ENCODE assay signal across 8 cellular contexts in the genomic region with DNA sequence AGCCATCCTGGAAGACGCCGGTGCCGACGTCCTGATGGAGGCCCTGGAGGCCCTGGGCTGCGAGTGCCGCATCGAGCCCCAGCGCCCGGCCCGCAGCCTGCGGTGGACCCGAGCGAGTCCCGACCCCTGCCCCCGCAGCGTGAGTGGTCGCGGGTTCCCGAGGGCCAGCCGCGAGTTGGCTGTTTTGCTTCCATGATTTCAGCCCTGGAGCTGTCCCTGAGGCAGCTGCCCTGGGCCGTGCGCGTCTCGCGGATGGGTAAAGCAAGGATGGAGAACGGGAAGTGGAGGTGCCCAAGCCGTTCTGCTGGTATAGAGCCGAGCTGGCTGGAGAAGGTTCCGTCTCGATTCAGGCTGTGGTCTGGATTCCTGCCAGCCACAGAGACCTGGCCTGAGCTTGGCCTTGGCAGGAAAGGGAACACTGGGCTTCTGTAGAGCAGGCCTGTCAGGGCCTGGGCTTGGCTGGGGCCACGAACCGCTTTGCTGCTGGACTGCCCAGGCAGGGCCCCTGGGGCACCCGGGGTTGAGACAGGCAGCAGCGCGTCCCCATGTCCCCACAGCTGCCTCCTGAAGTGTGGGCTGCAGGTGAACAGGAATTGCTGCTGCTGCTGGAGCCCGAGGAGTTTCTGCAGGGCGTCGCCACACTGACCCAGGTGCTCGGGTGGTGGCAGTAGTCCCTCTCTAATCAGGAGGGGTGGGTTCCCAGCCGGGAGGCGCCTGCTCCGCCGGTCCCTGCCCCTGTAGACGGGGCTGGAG. TPM values are rescaled to one million over a fixed set of nuclear protein-coding genes. Genes with fewer than 3 reads are reported as not detected.
A peak's percentile ranks its signal among the peaks of the same experiment; 100 is the strongest.
DNase-seq lines count a peak whose midpoint lies in the region; ATAC-seq and TF ChIP-seq lines count a peak whose summit lies in the region.

No MANE protein-coding gene starts in this region.

- H3K4me3 ChIP-seq in Loucy (ENCODE audit: low read length, poor library complexity, severe bottlenecking) (peak overlapping the region; percentile 95), iPS DF 6.9 (ENCODE audit: low read length) (peak overlapping the region; percentile 71)

- H3K27ac ChIP-seq in iPS DF 6.9 (ENCODE audit: low read length), result no peak overlapping the region

- peaks cover 3% of the 10 kb centered on the region for H3K27me3 Mint-ChIP-seq in activated naive CD8-positive, alpha-beta T cell treated with anti-CD3 and anti-CD28 coated beads for 36 hours

- H3K4me1 ChIP-seq in Loucy (ENCODE audit: insufficient read depth, low read length, poor library complexity, severe bottlenecking) (no peaks in the 10 kb centered on the region), iPS DF 6.9 (ENCODE audit: control insufficient read depth, insufficient read depth, low read length) (peaks cover 2% of the 10 kb centered on the region)

- peak overlapping the region; percentile 86 for H3K9ac ChIP-seq in Loucy (ENCODE audit: low read depth, low read length, poor library complexity, severe bottlenecking)

- peak overlapping the region; percentile 64; the same call in 1 of the 2 replicates for H2AFZ ChIP-seq in Loucy (ENCODE audit: low read length)

- no CpG with 5 or more reads among the region's 45 CpGs for WGBS in iPS DF 6.9 (ENCODE audit: insufficient coverage, insufficient read length)

- H3F3A ChIP-seq in Loucy (ENCODE audit: low read depth), result no peaks in the 10 kb centered on the region

- DNase-seq in GM03348 (ENCODE audit: low spot score) (peak; percentile 52), iPS DF 6.9 (ENCODE audit: low read depth, low spot score) (no peak), NCI-H2029 treated with DMSO at 0.1 percent for 48 hours (lab: John Stamatoyannopoulos, UW) (no peak)
- no peak for DNase-seq in activated naive CD8-positive, alpha-beta T cell treated with anti-CD3 and anti-CD28 coated beads for 36 hours
- DNase-seq in stimulated activated CD8-positive, alpha-beta memory T cell treated with anti-CD3 and anti-CD28 coated beads, Interleukin-4, amount 100 ng/mL, for 48 hours, result peak; percentile 49

- no peak for ATAC-seq in HG03342 (IDR thresholded peaks at IDR 0.05; ENCODE audit: unreplicated experiment)
- no peak for ATAC-seq in HG02973 (IDR thresholded peaks at IDR 0.05; ENCODE audit: unreplicated experiment)

- H3K27me3 ChIP-seq in Loucy (ENCODE audit: insufficient read depth, low read length, poor library complexity, severe bottlenecking) (no peaks in the 10 kb centered on the region), iPS DF 6.9 (ENCODE audit: control insufficient read depth, insufficient read depth, low read length) (no peaks in the 10 kb centered on the region)

- H3K9me3 Mint-ChIP-seq in activated naive CD8-positive, alpha-beta T cell treated with anti-CD3 and anti-CD28 coated beads for 36 hours, result no peaks in the 10 kb centered on the region

- peaks cover 10% of the 10 kb centered on the region for H3K4me1 Mint-ChIP-seq in activated naive CD8-positive, alpha-beta T cell treated with anti-CD3 and anti-CD28 coated beads for 36 hours

- H3K9me3 ChIP-seq in Loucy (ENCODE audit: insufficient read depth, low read depth, low read length) (no peaks in the 10 kb centered on the region), iPS DF 6.9 (ENCODE audit: control insufficient read depth, insufficient read depth, low read length) (no peaks in the 10 kb centered on the region)

- H3K36me3 ChIP-seq in Loucy (ENCODE audit: insufficient read depth, low read length) (no peaks in the 10 kb centered on the region), iPS DF 6.9 (ENCODE audit: control insufficient read depth, insufficient read depth, low read length) (peaks cover 26% of the 10 kb centered on the region)

- no peaks in the 10 kb centered on the region for H3K9me2 ChIP-seq in Loucy (replicated peaks; ENCODE audit: low read depth, low read length)

- peaks cover 14% of the 10 kb centered on the region for H3K36me3 Mint-ChIP-seq in activated naive CD8-positive, alpha-beta T cell treated with anti-CD3 and anti-CD28 coated beads for 36 hours

- H3K4me3 Mint-ChIP-seq in activated naive CD8-positive, alpha-beta T cell treated with anti-CD3 and anti-CD28 coated beads for 36 hours, result peak overlapping the region; percentile 99

- no peak for TF ChIP-seq CTCF in Loucy (conservative IDR thresholded peaks at IDR 0.05; ENCODE audit: low read length)

- peaks cover 23% of the 10 kb centered on the region; the same call in 1 of the 2 replicates for H3K79me2 ChIP-seq in Loucy (ENCODE audit: insufficient read depth, low read length)

- peaks cover 10% of the 10 kb centered on the region for H4K20me1 ChIP-seq in Loucy (ENCODE audit: insufficient read depth, low read length, poor library complexity, severe bottlenecking)

- peak overlapping the region; percentile 83 for H3K4me2 ChIP-seq in Loucy (ENCODE audit: low read depth, low read length, poor library complexity, severe bottlenecking)

- peak overlapping the region; percentile 42 for H3K27ac Mint-ChIP-seq in activated naive CD8-positive, alpha-beta T cell treated with anti-CD3 and anti-CD28 coated beads for 36 hours

RNA-seq across cellular contexts. Expression of a gene that starts 0.9 kb away (rescaled TPM):
- total RNA-seq in activated naive CD8-positive, alpha-beta T cell treated with anti-CD3 and anti-CD28 coated beads for 36 hours, result 100 to 1,000 TPM; 187 to 190 TPM

RNA-seq across cellular contexts. Expression of a gene that starts 1.3 kb away (rescaled TPM):
- 10 to 100 TPM; 17.2 to 20.1 TPM for total RNA-seq in activated naive CD8-positive, alpha-beta T cell treated with anti-CD3 and anti-CD28 coated beads for 36 hours

RNA-seq across cellular contexts. Expression of a gene that starts 2.5 kb away (rescaled TPM):
- 10 to 100 TPM; 24.5 to 24.9 TPM for total RNA-seq in activated naive CD8-positive, alpha-beta T cell treated with anti-CD3 and anti-CD28 coated beads for 36 hours

RNA-seq across cellular contexts. Expression of a gene that starts 8.5 kb away (rescaled TPM):
- 10 to 100 TPM; 12.3 to 12.8 TPM for total RNA-seq in activated naive CD8-positive, alpha-beta T cell treated with anti-CD3 and anti-CD28 coated beads for 36 hours

RNA-seq across cellular contexts. Expression of a gene that starts 8.9 kb away (rescaled TPM):
- total RNA-seq in activated naive CD8-positive, alpha-beta T cell treated with anti-CD3 and anti-CD28 coated beads for 36 hours, result 10 to 100 TPM; 63.6 to 64.2 TPM

Comparison
In these comparisons a context has a peak if more than half of its experiments do, and no peak if none do; other contexts are left out.
1. DNase-seq: peak in GM03348 (single experiment) and stimulated activated CD8-positive, alpha-beta memory T cell treated with anti-CD3 and anti-CD28 coated beads, Interleukin-4, amount 100 ng/mL, for 48 hours (single experiment); none in activated naive CD8-positive, alpha-beta T cell treated with anti-CD3 and anti-CD28 coated beads for 36 hours (single experiment), iPS DF 6.9 (single experiment) and NCI-H2029 treated with DMSO at 0.1 percent for 48 hours (single experiment).